Comparison of ENCODE assay signal across 21 cellular contexts in genomic region chr2:58030789-58031188, GRCh38. TPM values are rescaled to one million over a fixed set of nuclear protein-coding genes. Genes with fewer than 3 reads are reported as not detected.
DNase-seq lines count a peak whose midpoint lies in the region; ATAC-seq and TF ChIP-seq lines count a peak whose summit lies in the region.
"Had no signal": no experiment of that assay in that cellular context is flagged by ENCODE, and none has a peak within 500 bp of the region (broad histone marks: within the 10 kb centered on the region; RNA-seq: fewer than 3 reads in every experiment).

No MANE protein-coding gene starts in this region.

- H3K14ac ChIP-seq in IMR-90 (replicated peaks; ENCODE audit: low read depth, low read length) (peak overlapping the region; percentile 2; the same call in 1 of the 2 replicates), trophoblast cell (ENCODE audit: low read length) (no peak overlapping the region)

- intact Hi-C loops in IMR-90 (cut with micrococcal nuclease) = no loop called here

- POLR2A ChIA-PET in IMR-90 (lab: Charles Lee; ENCODE audit: unreplicated experiment) = no interaction called here

- peak overlapping the region; percentile 58 for H2BK20ac ChIP-seq in IMR-90 (ENCODE audit: low read depth, low read length)

- H3K4ac ChIP-seq in IMR-90 (ENCODE audit: low read depth, low read length) (peak overlapping the region; percentile 73), trophoblast cell (ENCODE audit: low read depth, low read length) (no peak overlapping the region)

- no peaks in the 10 kb centered on the region for H4K20me1 ChIP-seq in IMR-90 (ENCODE audit: insufficient read depth, low read length)

- H3K79me1 ChIP-seq in IMR-90 (ENCODE audit: low read depth in 1 of 2, low read length in 2 of 2) = no peaks in the 10 kb centered on the region
- no peaks in the 10 kb centered on the region for H3K79me1 ChIP-seq in trophoblast cell (ENCODE audit: low read length)

- TF ChIP-seq POLR2A in IMR-90 (IDR thresholded peaks at IDR 0.05; ENCODE audit: low read depth, low read length) = no peak

- DNase-seq in ELR (ENCODE audit: low read depth) = peak; percentile 65
- peak; percentile 57 for DNase-seq in IMR-90
- DNase-seq in brain microvascular endothelial cell = peak; percentile 27
- peak; percentile 22 to 53 for DNase-seq in trophoblast cell
- no peak for DNase-seq in central memory CD4-positive, alpha-beta T cell
- DNase-seq in NCI-H2029 (lab: John Stamatoyannopoulos, UW) = no peak
- DNase-seq: activated CD8-positive, alpha-beta memory T cell treated with anti-CD3 and anti-CD28 coated beads, Interleukin-2, amount 50 U/mL, for 48 hours; activated naive CD8-positive, alpha-beta T cell treated with anti-CD3 and anti-CD28 coated beads, Interleukin-2, amount 10 ng/mL, durations not matched to agents 7 days and 5 days; CD4-positive, alpha-beta T cell; DMS 273 treated with DMSO at 0.1 percent for 48 hours; head of caudate nucleus; NCI-H1436; NCI-H2171; NCI-H524 treated with DMSO at 0.1 percent for 48 hours; pancreas; RPMI8226; SK-N-SH; T-helper 2 cell had no signal

- peaks cover 7% of the 10 kb centered on the region; the same call in 1 of the 2 replicates for H3K9me1 ChIP-seq in IMR-90 (ENCODE audit: insufficient read depth, low read length)

- H3K4me2 ChIP-seq in IMR-90 (ENCODE audit: low read depth, low read length) (no peak overlapping the region; the same call in 1 of the 2 replicates), trophoblast cell (ENCODE audit: low read length) (no peak overlapping the region)
- H3K4me2 ChIP-seq: SK-N-SH had no signal

- in situ Hi-C loops in IMR-90 (cut with MboI; ENCODE audit: low sequenced_read_pairs) (no loop called here), brain microvascular endothelial cell (cut with HindIII; ENCODE audit: low pct_ligation_motif_present, low sequenced_read_pairs) (no loop called here)

- H3K4me3 ChIP-seq in IMR-90 (ENCODE audit: insufficient read depth, low read depth, low read length) = no peak overlapping the region
- no peak overlapping the region for H3K4me3 ChIP-seq in brain microvascular endothelial cell (ENCODE audit: low read depth, low read length)
- no peak overlapping the region for H3K4me3 ChIP-seq in trophoblast cell (ENCODE audit: low read depth, low read length)
- H3K4me3 ChIP-seq: pancreas, right atrium auricular region had no signal

- peak overlapping the region; percentile 22; the same call in 1 of the 2 replicates for H2AK5ac ChIP-seq in IMR-90 (ENCODE audit: low read depth, low read length)
- H2AK5ac ChIP-seq in trophoblast cell (ENCODE audit: low read length) = no peak overlapping the region

- H4K8ac ChIP-seq in IMR-90 (ENCODE audit: low read depth in 2 of 2, low read length in 2 of 2) (no peak overlapping the region), trophoblast cell (ENCODE audit: low read depth, low read length) (no peak overlapping the region)

- H3K23ac ChIP-seq in IMR-90 (ENCODE audit: low read depth, low read length) = no peak overlapping the region
- H3K23ac ChIP-seq in trophoblast cell (ENCODE audit: low read length) = no peak overlapping the region

- no peaks in the 10 kb centered on the region for H3K36me3 ChIP-seq in IMR-90 (ENCODE audit: control insufficient read depth, insufficient read depth, low read length)
- no peaks in the 10 kb centered on the region for H3K36me3 ChIP-seq in brain microvascular endothelial cell (replicated peaks)
- H3K36me3 ChIP-seq in trophoblast cell (ENCODE audit: control insufficient read depth in 1 of 2, insufficient read depth in 2 of 2, low read length in 2 of 2) = no peaks in the 10 kb centered on the region
- H3K36me3 ChIP-seq: pancreas, right atrium auricular region had no signal

- H2BK120ac ChIP-seq in IMR-90 (ENCODE audit: low read depth, low read length) = peak overlapping the region; percentile 65
- no peak overlapping the region for H2BK120ac ChIP-seq in trophoblast cell (ENCODE audit: insufficient read depth, low read length, poor library complexity)

- H2AFZ ChIP-seq in IMR-90 (replicated peaks; ENCODE audit: low read length, poor library complexity) (no peak overlapping the region), trophoblast cell (ENCODE audit: insufficient read depth, low read length, poor library complexity) (no peak overlapping the region)

- no peak for TF ChIP-seq CTCF in IMR-90 (conservative IDR thresholded peaks at IDR 0.05; ENCODE audit: low read depth, low read length)
- no peak for TF ChIP-seq CTCF in brain microvascular endothelial cell (IDR thresholded peaks at IDR 0.05; ENCODE audit: low read depth, low read length, missing control alignments)

- H3K56ac ChIP-seq in IMR-90 (ENCODE audit: extremely low read depth, insufficient read depth, low read length) = no peak overlapping the region

- no peak overlapping the region for H4K12ac ChIP-seq in trophoblast cell (ENCODE audit: low read depth, low read length)

- CTCF ChIA-PET in IMR-90 (lab: Yijun Ruan, JAX) = interaction anchor here (1.4 kb wide), 1 partner anchor 77 kb away, joined by 3 read pairs; no protein-coding TSS in a partner anchor

- H3K9me3 ChIP-seq in IMR-90 (ENCODE audit: control insufficient read depth, insufficient read depth, low read length) = peaks cover 4% of the 10 kb centered on the region
- H3K9me3 ChIP-seq in trophoblast cell (ENCODE audit: insufficient read depth, low read depth, low read length) = no peaks in the 10 kb centered on the region
- H3K9me3 ChIP-seq: pancreas, right atrium auricular region, SK-N-SH had no signal

- WGBS in IMR-90 (ENCODE audit: extremely low coverage in 2 of 2, insufficient read length in 1 of 2), 2 experiments = no CpG with 5 or more reads among the region's 1 CpG
- WGBS in trophoblast cell (ENCODE audit: extremely low coverage, insufficient coverage, insufficient read length) = no CpG with 5 or more reads among the region's 1 CpG

- peak overlapping the region; percentile 41; the same call in 2 of the 3 replicates for H2BK15ac ChIP-seq in IMR-90 (ENCODE audit: low read depth, low read length)

- H3K4me1 ChIP-seq in IMR-90 (ENCODE audit: control insufficient read depth, insufficient read depth, low read length) (peaks cover 6% of the 10 kb centered on the region), trophoblast cell (ENCODE audit: control insufficient read depth in 1 of 2, insufficient read depth in 2 of 2, low read length in 2 of 2) (no peaks in the 10 kb centered on the region)
- H3K4me1 ChIP-seq: pancreas, right atrium auricular region had no signal

- H3K27ac ChIP-seq in IMR-90 (ENCODE audit: insufficient read depth, low read length) (no peak overlapping the region), brain microvascular endothelial cell (no peak overlapping the region), trophoblast cell (ENCODE audit: low read depth, low read length) (no peak overlapping the region)
- H3K27ac ChIP-seq: pancreas, right atrium auricular region, VCaP had no signal

- H4K91ac ChIP-seq in IMR-90 (ENCODE audit: insufficient read depth, low read depth, low read length) (peak overlapping the region; percentile 46; the same call in 1 of the 2 replicates), trophoblast cell (ENCODE audit: low read depth, low read length) (no peak overlapping the region)

- dilution Hi-C loops in IMR-90 (cut with HindIII; ENCODE audit: low sequenced_read_pairs, unreplicated experiment) = no loop called here

- H3K9ac ChIP-seq in IMR-90 (ENCODE audit: low read depth, low read length) (no peak overlapping the region), trophoblast cell (ENCODE audit: low read length) (no peak overlapping the region)
- H3K9ac ChIP-seq: SK-N-SH had no signal

- no TSS peak for BruUV-seq in IMR-90 (replicated peaks; lab: Mats Ljungman, UMichigan)

- H2BK12ac ChIP-seq in trophoblast cell (ENCODE audit: low read length) = no peak overlapping the region

- no peaks in the 10 kb centered on the region for H3K79me2 ChIP-seq in trophoblast cell (ENCODE audit: control insufficient read depth, insufficient read depth, low read length, poor library complexity)

- peak; percentile 36 for ATAC-seq in IMR-90 (ENCODE audit: low read depth)
- ATAC-seq in HG02970 (IDR thresholded peaks at IDR 0.05; ENCODE audit: low FRiP score, unreplicated experiment) = no peak
- ATAC-seq: pancreas had no signal

- no peak overlapping the region for H2AK9ac ChIP-seq in IMR-90 (replicated peaks; ENCODE audit: low read depth, low read length, poor library complexity)

- H3K27me3 ChIP-seq in IMR-90 (ENCODE audit: control insufficient read depth, insufficient read depth, low read length) (no peaks in the 10 kb centered on the region), brain microvascular endothelial cell (replicated peaks) (no peaks in the 10 kb centered on the region), trophoblast cell (ENCODE audit: insufficient read depth, low read length) (no peaks in the 10 kb centered on the region)
- H3K27me3 ChIP-seq: pancreas, right atrium auricular region had no signal

- H3K18ac ChIP-seq in IMR-90 (ENCODE audit: low read depth, low read length) (peak overlapping the region; percentile 78; the same call in 1 of the 2 replicates), trophoblast cell (ENCODE audit: low read length) (no peak overlapping the region)

- TF ChIP-seq RAD21 in IMR-90 (IDR thresholded peaks at IDR 0.05; ENCODE audit: low read length) = no peak

- H4K5ac ChIP-seq in IMR-90 (ENCODE audit: low read depth, low read length) = peak overlapping the region; percentile 37; the same call in 1 of the 2 replicates

- H2BK5ac ChIP-seq in IMR-90 (ENCODE audit: low read depth, low read length, poor library complexity, severe bottlenecking) = peak overlapping the region; percentile 99
- H2BK5ac ChIP-seq in trophoblast cell (ENCODE audit: low read depth, low read length, poor library complexity) = no peak overlapping the region

TF ChIP-seq in IMR-90, 13 proteins besides CTCF, POLR2A, EP300 and RAD21 (continues in another document):
- TF ChIP-seq MXI1 (IDR thresholded peaks at IDR 0.05; ENCODE audit: borderline replicate concordance, low read depth, low read length) (no peak), FOS (IDR thresholded peaks at IDR 0.05; ENCODE audit: low read depth, low read length) (no peak), RCOR1 (IDR thresholded peaks at IDR 0.05; ENCODE audit: insufficient replicate concordance, low read length) (no peak), BHLHE40 (IDR thresholded peaks at IDR 0.05; ENCODE audit: low read depth, low read length) (no peak), CHD1 (IDR thresholded peaks at IDR 0.05; ENCODE audit: low read depth, low read length) (no peak), USF2 (IDR thresholded peaks at IDR 0.05; ENCODE audit: low read depth, low read length) (no peak)

RNA-seq across cellular contexts. Expression of gene VRK2, which starts 15.8 kb away (rescaled TPM):
- 22.8 and 27.2 TPM in 2 replicates for total RNA-seq in IMR-90 (2012; rRNA removed)
- 11.0 and 12.2 TPM in 2 replicates for polyA plus RNA-seq in IMR-90 (2012; rRNA removed)
- polyA plus RNA-seq in IMR-90 (2012; cell fraction: cytosol; rRNA removed) = 1.9 and 5.2 TPM in 2 replicates
- polyA plus RNA-seq in IMR-90 (2012; cell fraction: nucleus; rRNA removed; ENCODE audit: low replicate concordance) = 1.2 and 8.7 TPM in 2 replicates
- polyA plus RNA-seq in trophoblast cell (2013) = 17.3 and 18.1 TPM in 2 replicates
- polyA plus RNA-seq: SK-N-SH had no signal

Comparison
In these comparisons a context has a peak if more than half of its experiments do, and no peak if none do; other contexts are left out.
1. DNase-seq: peak in ELR (single experiment), IMR-90 (single experiment), brain microvascular endothelial cell (single experiment) and trophoblast cell (2 of 2); none in central memory CD4-positive, alpha-beta T cell (single experiment) and NCI-H2029 (single experiment).